ENCODE assay signal across 16 cellular contexts in genomic region chr21:44059710-44060109, GRCh38. TPM values are rescaled to one million over a fixed set of nuclear protein-coding genes. Genes with fewer than 3 reads are reported as not detected.
DNase-seq lines count a peak whose midpoint lies in the region; ATAC-seq and TF ChIP-seq lines count a peak whose summit lies in the region.
"Had no signal": no experiment of that assay in that cellular context is flagged by ENCODE, and none has a peak within 500 bp of the region (broad histone marks: within the 10 kb centered on the region; RNA-seq: fewer than 3 reads in every experiment).

No MANE protein-coding gene starts in this region.

- no peak overlapping the region for H2AFZ ChIP-seq in mammary epithelial cell (ENCODE audit: low read depth, low read length)
- H2AFZ ChIP-seq: parathyroid adenoma had no signal

- no peak overlapping the region for H3K9ac ChIP-seq in mammary epithelial cell (ENCODE audit: insufficient read depth, low read length)
- H3K9ac ChIP-seq: parathyroid adenoma had no signal

- in situ Hi-C loops in mammary epithelial cell (cut with MboI; ENCODE audit: low sequenced_read_pairs in 2 of 2): no loop called here

- H3K36me3 Mint-ChIP-seq in MCF 10A (ENCODE audit: insufficient read depth, unreplicated experiment): peaks cover 47% of the 10 kb centered on the region

- POLR2A ChIA-PET in MCF 10A (lab: Yijun Ruan, JAX): no interaction called here

- no peaks in the 10 kb centered on the region for H3K9me3 Mint-ChIP-seq in MCF 10A (ENCODE audit: unreplicated experiment)

- no peaks in the 10 kb centered on the region for H3K4me1 ChIP-seq in mammary epithelial cell (ENCODE audit: insufficient read depth, low read length)
- H3K4me1 ChIP-seq: parathyroid adenoma had no signal

- no peaks in the 10 kb centered on the region for H3K27me3 ChIP-seq in mammary epithelial cell (ENCODE audit: insufficient read depth, low read length)
- H3K27me3 ChIP-seq: sigmoid colon had no signal

- DNase-seq in MCF 10A (ENCODE audit: unreplicated experiment) (peak; percentile 33), mammary epithelial cell (no peak), NCI-H2171 (lab: John Stamatoyannopoulos, UW) (peak; percentile 46), astrocyte of the hippocampus (ENCODE audit: low read depth, low spot score) (peak; percentile 14), SKM-1 treated with dmso at 0.1 percent for 144 hours (lab: John Stamatoyannopoulos, UW; ENCODE audit: unreplicated experiment) (no peak), GM20000 (ENCODE audit: low spot score) (no peak)
- DNase-seq: amniotic stem cell; effector memory CD4-positive, alpha-beta T cell; NCI-H2107; NK-92 treated with Interleukin-12 subunit alpha and Interleukin-12 subunit beta, amount 100 ng/mL, for 24 hours; sigmoid colon; stimulated activated naive CD8-positive, alpha-beta T cell treated with anti-CD3 and anti-CD28 coated beads, Interleukin-15, Interleukin-2, amounts not matched to agents 100 U/mL and 50 U/mL, for 24 hours had no signal

- no TSS peak for BruUV-seq in MCF 10A (replicated peaks; lab: Mats Ljungman, UMichigan)
- BruUV-seq in mammary epithelial cell (replicated peaks; lab: Mats Ljungman, UMichigan): no TSS peak

- dilution Hi-C loops in mammary epithelial cell (cut with HindIII; ENCODE audit: low sequenced_read_pairs): no loop called here

- CTCF ChIA-PET in MCF 10A (lab: Yijun Ruan, JAX): no interaction called here
- CTCF ChIA-PET in mammary epithelial cell (lab: Charles Lee; ENCODE audit: low non-redundant PET): no interaction called here

- H3K27ac ChIP-seq in mammary epithelial cell (ENCODE audit: insufficient read depth, low read depth, low read length): no peak overlapping the region
- H3K27ac ChIP-seq: parathyroid adenoma, RWPE1, sigmoid colon had no signal

- intact Hi-C loops in MCF 10A (cut with micrococcal nuclease) (no loop called here), mammary epithelial cell (cut with micrococcal nuclease) (no loop called here)

- peaks cover 8% of the 10 kb centered on the region for H3K36me3 ChIP-seq in mammary epithelial cell (ENCODE audit: insufficient read depth, low read length)

- H3K79me2 ChIP-seq in mammary epithelial cell (ENCODE audit: insufficient read depth, low read length): peaks cover 11% of the 10 kb centered on the region
- H3K79me2 ChIP-seq: parathyroid adenoma had no signal

- whole genome bisulfite sequencing in mammary epithelial cell (ENCODE audit: low coverage, missing lambda C conversion rate): 74% methylated on average over 4 of the region's 4 CpGs

- no peak overlapping the region for H3K4me2 ChIP-seq in mammary epithelial cell (ENCODE audit: insufficient read depth, low read depth, low read length)

- H3K27ac Mint-ChIP-seq in MCF 10A (ENCODE audit: low read depth, unreplicated experiment): no peak overlapping the region

- H3K9me3 ChIP-seq in mammary epithelial cell (replicated peaks; ENCODE audit: insufficient read depth, low read length): no peaks in the 10 kb centered on the region
- H3K9me3 ChIP-seq: sigmoid colon had no signal

- no peak for TF ChIP-seq CTCF in MCF 10A (IDR thresholded peaks at IDR 0.05; ENCODE audit: unreplicated experiment)
- no peak for TF ChIP-seq CTCF in mammary epithelial cell (conservative IDR thresholded peaks at IDR 0.05 in 1 of 2, IDR thresholded peaks at IDR 0.05 in 1 of 2; ENCODE audit: extremely low read depth in 1 of 2, insufficient read depth in 1 of 2, low read depth in 1 of 2, low read length in 2 of 2)
- TF ChIP-seq CTCF in GM20000 (IDR thresholded peaks at IDR 0.05; ENCODE audit: extremely low read depth, missing control alignments): no peak

- H3K4me3 Mint-ChIP-seq in MCF 10A (ENCODE audit: unreplicated experiment): no peak overlapping the region

- H3K27me3 Mint-ChIP-seq in MCF 10A (ENCODE audit: insufficient read depth, unreplicated experiment): no peaks in the 10 kb centered on the region

- H3K4me1 Mint-ChIP-seq in MCF 10A (ENCODE audit: insufficient read depth, unreplicated experiment): peaks cover 3% of the 10 kb centered on the region

- H3K4me3 ChIP-seq in mammary epithelial cell (replicated peaks in 1 of 3; ENCODE audit: insufficient read depth in 1 of 3, low read depth in 2 of 3, low read length in 3 of 3): no peak overlapping the region
- H3K4me3 ChIP-seq: sigmoid colon had no signal

- ATAC-seq in GM21515 (IDR thresholded peaks at IDR 0.05; ENCODE audit: unreplicated experiment) (no peak), HG03378 (IDR thresholded peaks at IDR 0.05; ENCODE audit: unreplicated experiment) (no peak)
- ATAC-seq: stimulated activated naive CD8-positive, alpha-beta T cell treated with anti-CD3 and anti-CD28 coated beads, Interleukin-15, Interleukin-2, amounts not matched to agents 100 U/mL and 50 U/mL, for 24 hours had no signal

- H4K20me1 ChIP-seq in mammary epithelial cell (ENCODE audit: insufficient read depth, low read length): no peaks in the 10 kb centered on the region

RNA-seq across cellular contexts. Expression of gene PWP2, which starts 47.5 kb away (rescaled TPM):
- 11.2 and 16.5 TPM in 2 replicates for total RNA-seq in MCF 10A (2022)
- total RNA-seq in mammary epithelial cell: 1 to 10 TPM; 3.5 to 6.3 TPM
- 24.5 TPM for polyA plus RNA-seq in mammary epithelial cell
- 31.0 TPM for polyA minus RNA-seq in mammary epithelial cell

RNA-seq across cellular contexts. Expression of gene TRAPPC10, which starts 47.6 kb away (rescaled TPM):
- 33.0 and 39.3 TPM in 2 replicates for total RNA-seq in MCF 10A (2022)
- total RNA-seq in mammary epithelial cell: 10 to 100 TPM; 36.3 to 37.3 TPM
- polyA plus RNA-seq in mammary epithelial cell: 18.3 TPM
- 113 TPM for polyA minus RNA-seq in mammary epithelial cell

Comparison
In these comparisons a context has a peak if more than half of its experiments do, and no peak if none do; other contexts are left out.
1. DNase-seq: peak in MCF 10A (single experiment), NCI-H2171 (single experiment) and astrocyte of the hippocampus (single experiment); none in mammary epithelial cell (single experiment), SKM-1 treated with dmso at 0.1 percent for 144 hours (single experiment) and GM20000 (single experiment).